ENCODE assay signal across 8 cellular contexts in the genomic region with DNA sequence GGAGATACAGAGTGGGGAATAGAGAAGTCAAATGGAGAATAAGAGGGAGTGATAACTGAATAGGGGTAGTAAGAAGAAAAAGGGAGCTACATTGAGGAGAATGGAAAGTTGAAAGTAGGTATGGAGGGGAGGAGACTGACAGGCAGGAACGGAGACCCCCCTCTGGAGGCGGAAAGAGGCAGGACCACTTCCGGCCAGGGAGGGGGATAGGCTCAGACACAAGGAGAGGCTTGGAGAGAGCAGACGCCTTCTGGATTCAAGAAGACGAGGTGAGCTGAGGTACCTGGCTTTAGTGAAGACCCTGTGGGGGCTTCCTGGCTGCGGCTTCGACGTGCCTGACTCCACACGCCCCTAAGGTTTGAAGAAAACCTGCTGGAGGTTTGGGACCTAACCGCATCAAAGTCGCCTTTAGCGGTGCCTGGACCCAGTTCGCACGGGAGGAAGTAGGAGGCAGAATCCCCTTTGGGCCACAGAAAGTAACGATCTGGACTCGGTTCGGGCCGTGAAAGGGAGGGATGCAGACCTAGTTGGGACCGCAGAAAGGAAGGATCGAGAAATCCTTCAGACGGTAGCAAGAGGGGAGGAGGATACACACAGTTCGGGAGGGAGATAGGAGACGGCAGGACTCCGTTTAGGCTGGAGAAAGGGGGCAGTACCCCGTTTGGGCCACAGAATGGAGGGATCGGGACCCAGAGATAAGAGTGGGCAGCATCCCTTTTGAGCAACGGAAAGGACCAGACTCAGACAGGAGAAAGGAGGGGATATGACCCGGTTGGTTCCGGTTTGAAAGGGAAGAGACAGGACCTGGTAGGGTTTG. TPM values are rescaled to one million over a fixed set of nuclear protein-coding genes. Genes with fewer than 3 reads are reported as not detected.
DNase-seq lines count a peak whose midpoint lies in the region; ATAC-seq and TF ChIP-seq lines count a peak whose summit lies in the region.

A gene with protein sequence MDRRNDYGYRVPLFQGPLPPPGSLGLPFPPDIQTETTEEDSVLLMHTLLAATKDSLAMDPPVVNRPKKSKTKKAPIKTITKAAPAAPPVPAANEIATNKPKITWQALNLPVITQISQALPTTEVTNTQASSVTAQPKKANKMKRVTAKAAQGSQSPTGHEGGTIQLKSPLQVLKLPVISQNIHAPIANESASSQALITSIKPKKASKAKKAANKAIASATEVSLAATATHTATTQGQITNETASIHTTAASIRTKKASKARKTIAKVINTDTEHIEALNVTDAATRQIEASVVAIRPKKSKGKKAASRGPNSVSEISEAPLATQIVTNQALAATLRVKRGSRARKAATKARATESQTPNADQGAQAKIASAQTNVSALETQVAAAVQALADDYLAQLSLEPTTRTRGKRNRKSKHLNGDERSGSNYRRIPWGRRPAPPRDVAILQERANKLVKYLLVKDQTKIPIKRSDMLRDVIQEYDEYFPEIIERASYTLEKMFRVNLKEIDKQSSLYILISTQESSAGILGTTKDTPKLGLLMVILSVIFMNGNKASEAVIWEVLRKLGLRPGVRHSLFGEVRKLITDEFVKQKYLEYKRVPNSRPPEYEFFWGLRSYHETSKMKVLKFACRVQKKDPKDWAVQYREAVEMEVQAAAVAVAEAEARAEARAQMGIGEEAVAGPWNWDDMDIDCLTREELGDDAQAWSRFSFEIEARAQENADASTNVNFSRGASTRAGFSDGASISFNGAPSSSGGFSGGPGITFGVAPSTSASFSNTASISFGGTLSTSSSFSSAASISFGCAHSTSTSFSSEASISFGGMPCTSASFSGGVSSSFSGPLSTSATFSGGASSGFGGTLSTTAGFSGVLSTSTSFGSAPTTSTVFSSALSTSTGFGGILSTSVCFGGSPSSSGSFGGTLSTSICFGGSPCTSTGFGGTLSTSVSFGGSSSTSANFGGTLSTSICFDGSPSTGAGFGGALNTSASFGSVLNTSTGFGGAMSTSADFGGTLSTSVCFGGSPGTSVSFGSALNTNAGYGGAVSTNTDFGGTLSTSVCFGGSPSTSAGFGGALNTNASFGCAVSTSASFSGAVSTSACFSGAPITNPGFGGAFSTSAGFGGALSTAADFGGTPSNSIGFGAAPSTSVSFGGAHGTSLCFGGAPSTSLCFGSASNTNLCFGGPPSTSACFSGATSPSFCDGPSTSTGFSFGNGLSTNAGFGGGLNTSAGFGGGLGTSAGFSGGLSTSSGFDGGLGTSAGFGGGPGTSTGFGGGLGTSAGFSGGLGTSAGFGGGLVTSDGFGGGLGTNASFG (N-terminal part only) (plus strand): TSS at position 215 of the 817 bp plus-strand sequence. CDS start 1,423 bp downstream, outside the sequence.

- TF ChIP-seq CTCF in retinal pigment epithelial cell (conservative IDR thresholded peaks at IDR 0.05; ENCODE audit: low read depth, low read length) = peak; percentile 25

- H3K36me3 Mint-ChIP-seq in activated naive CD8-positive, alpha-beta T cell treated with anti-CD3 and anti-CD28 coated beads, Interleukin-2, amount 10 ng/mL, durations not matched to agents 7 days and 5 days = no peaks in the 10 kb centered on the region

- ATAC-seq in GM18868 (IDR thresholded peaks at IDR 0.05; ENCODE audit: unreplicated experiment) = peak; percentile 45
- peak; percentile 12 for ATAC-seq in activated naive CD8-positive, alpha-beta T cell treated with anti-CD3 and anti-CD28 coated beads, Interleukin-2, amount 10 ng/mL, durations not matched to agents 7 days and 5 days (ENCODE audit: low read depth)
- no peak for ATAC-seq in GM19467 (IDR thresholded peaks at IDR 0.05; ENCODE audit: unreplicated experiment)
- no peak for ATAC-seq in HG03039 (IDR thresholded peaks at IDR 0.05; ENCODE audit: unreplicated experiment)

- H3K4me3 ChIP-seq in iPS-11a (ENCODE audit: low read depth, low read length) = peak within 1 kb of the TSS; percentile 82
- peak within 1 kb of the TSS; percentile 76 for H3K4me3 ChIP-seq in retinal pigment epithelial cell (ENCODE audit: low read length)

- peak within 1 kb of the TSS; percentile 84 for H3K27ac Mint-ChIP-seq in activated naive CD8-positive, alpha-beta T cell treated with anti-CD3 and anti-CD28 coated beads, Interleukin-2, amount 10 ng/mL, durations not matched to agents 7 days and 5 days

- H3K4me1 Mint-ChIP-seq in activated naive CD8-positive, alpha-beta T cell treated with anti-CD3 and anti-CD28 coated beads, Interleukin-2, amount 10 ng/mL, durations not matched to agents 7 days and 5 days = peaks cover 10% of the 10 kb centered on the region

- DNase-seq in LHCN-M2 (ENCODE audit: low read depth) (no peak), retinal pigment epithelial cell (ENCODE audit: low read depth) (no peak)
- peak; percentile 28 for DNase-seq in activated naive CD8-positive, alpha-beta T cell treated with anti-CD3 and anti-CD28 coated beads, Interleukin-2, amount 10 ng/mL, durations not matched to agents 7 days and 5 days
- DNase-seq in central memory CD4-positive, alpha-beta T cell = no peak

- H3K9me3 Mint-ChIP-seq in activated naive CD8-positive, alpha-beta T cell treated with anti-CD3 and anti-CD28 coated beads, Interleukin-2, amount 10 ng/mL, durations not matched to agents 7 days and 5 days = no peaks in the 10 kb centered on the region

- POLR2A ChIA-PET in activated naive CD8-positive, alpha-beta T cell treated with anti-CD3 and anti-CD28 coated beads, Interleukin-2, amount 10 ng/mL, durations not matched to agents 7 days and 5 days (lab: Charles Lee) = interaction anchor here (0.7 to 1.0 kb wide), 2 partner anchors 79 to 1838 kb away, joined by 3 read pairs; a partner anchor contains a TSS

- H3K27me3 Mint-ChIP-seq in activated naive CD8-positive, alpha-beta T cell treated with anti-CD3 and anti-CD28 coated beads, Interleukin-2, amount 10 ng/mL, durations not matched to agents 7 days and 5 days = peaks cover 2% of the 10 kb centered on the region

- peak within 1 kb of the TSS; percentile 94 for H3K4me3 Mint-ChIP-seq in activated naive CD8-positive, alpha-beta T cell treated with anti-CD3 and anti-CD28 coated beads, Interleukin-2, amount 10 ng/mL, durations not matched to agents 7 days and 5 days

RNA-seq across cellular contexts. Expression of the gene that starts here (rescaled TPM):
- total RNA-seq in LHCN-M2 (2014; rRNA removed) = 21.3 and 21.5 TPM in 2 replicates
- polyA plus RNA-seq in LHCN-M2 (2012) = 20.8 TPM
- 1 to 10 TPM; 3.6 to 3.9 TPM for total RNA-seq in activated naive CD8-positive, alpha-beta T cell treated with anti-CD3 and anti-CD28 coated beads, Interleukin-2, amount 10 ng/mL, durations not matched to agents 7 days and 5 days

Comparison
In these comparisons a context has a peak if more than half of its experiments do, and no peak if none do; other contexts are left out.
1. ATAC-seq: peak in GM18868 (single experiment) and activated naive CD8-positive, alpha-beta T cell treated with anti-CD3 and anti-CD28 coated beads, Interleukin-2, amount 10 ng/mL, durations not matched to agents 7 days and 5 days (single experiment); none in GM19467 (single experiment) and HG03039 (single experiment).